8 cellular contexts compared by ENCODE assay signal in the genomic region with DNA sequence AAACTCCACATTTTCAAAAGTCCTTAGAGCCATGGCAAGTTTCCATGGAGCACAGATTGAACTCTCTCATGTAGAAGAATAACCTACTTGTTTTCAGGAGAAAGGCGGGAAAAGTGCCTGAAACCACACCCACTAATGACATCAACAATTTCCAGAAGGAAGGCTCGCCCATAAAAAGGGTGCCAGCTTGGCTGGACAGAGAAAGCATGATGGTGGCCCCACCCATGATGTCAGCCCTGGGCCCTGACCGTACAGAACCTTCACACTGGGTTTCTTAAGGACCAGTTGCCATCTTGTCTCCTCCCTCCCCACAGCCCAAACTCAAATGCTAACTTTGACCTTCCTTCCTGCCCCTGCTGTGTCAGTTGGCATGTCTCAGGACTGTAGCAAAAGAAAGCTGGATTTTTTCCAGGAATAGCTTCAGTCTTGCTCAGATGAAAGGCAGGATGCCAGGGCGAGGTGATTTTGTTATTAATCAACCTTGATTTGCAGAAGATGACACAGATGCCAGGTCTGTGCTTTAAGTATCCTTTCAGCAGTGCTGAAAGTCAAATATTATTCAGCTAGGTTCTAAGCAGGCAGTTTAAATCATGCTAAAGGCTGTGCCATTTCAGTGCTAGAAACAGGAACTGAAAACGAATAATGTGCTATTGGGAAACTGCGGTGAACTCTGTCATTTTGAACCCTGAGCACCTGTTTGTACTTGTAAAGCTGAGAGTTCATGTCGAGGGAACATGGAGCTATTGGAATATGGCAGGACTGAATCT.
DNase-seq lines count a peak whose midpoint lies in the region; ATAC-seq and TF ChIP-seq lines count a peak whose summit lies in the region.

No MANE protein-coding gene starts in this region.

- H3K36me3 Mint-ChIP-seq in activated CD8-positive, alpha-beta T cell treated with anti-CD3 and anti-CD28 coated beads for 36 hours (ENCODE audit: low read depth), result no peaks in the 10 kb centered on the region
- H3K36me3 Mint-ChIP-seq in T-helper 17 cell (ENCODE audit: low read depth), result peaks cover 2% of the 10 kb centered on the region

- CTCF ChIA-PET in activated CD8-positive, alpha-beta T cell treated with anti-CD3 and anti-CD28 coated beads for 36 hours (lab: Charles Lee), result interaction anchor here (0.7 to 1.0 kb wide), 2 partner anchors 186 to 501 kb away, joined by 3 read pairs; no protein-coding TSS in a partner anchor

- H3K4me3 ChIP-seq in heart left ventricle, result no peak overlapping the region

- H3K36me3 ChIP-seq in heart left ventricle, result no peaks in the 10 kb centered on the region

- H3K9me3 Mint-ChIP-seq in activated CD8-positive, alpha-beta T cell treated with anti-CD3 and anti-CD28 coated beads for 36 hours, result no peaks in the 10 kb centered on the region

- H3K9me3 ChIP-seq in heart left ventricle (no peaks in the 10 kb centered on the region), T-helper 17 cell (ENCODE audit: control insufficient read depth, low read length, poor library complexity, severe bottlenecking) (no peaks in the 10 kb centered on the region)

- H3K27me3 Mint-ChIP-seq in activated CD8-positive, alpha-beta T cell treated with anti-CD3 and anti-CD28 coated beads for 36 hours, result no peaks in the 10 kb centered on the region
- no peaks in the 10 kb centered on the region for H3K27me3 Mint-ChIP-seq in T-helper 17 cell

- POLR2A ChIA-PET in activated CD8-positive, alpha-beta T cell treated with anti-CD3 and anti-CD28 coated beads for 36 hours (lab: Charles Lee), result interaction anchor here (0.6 kb wide), 1 partner anchor 44 kb away, joined by 3 read pairs; no protein-coding TSS in a partner anchor

- H3K4me1 Mint-ChIP-seq in activated CD8-positive, alpha-beta T cell treated with anti-CD3 and anti-CD28 coated beads for 36 hours (ENCODE audit: low read depth), result peaks cover 4% of the 10 kb centered on the region
- peaks cover 3% of the 10 kb centered on the region for H3K4me1 Mint-ChIP-seq in T-helper 17 cell

- TF ChIP-seq POLR2A in heart left ventricle (IDR thresholded peaks at IDR 0.05), result no peak

- no peaks in the 10 kb centered on the region for H3K27me3 ChIP-seq in heart left ventricle

- H3K4me1 ChIP-seq in heart left ventricle, result peaks cover 0 to 46% (median 13%) of the 10 kb centered on the region in 12 donors

- intact Hi-C loops in heart left ventricle (cut with DNase I), result loop anchor here in 6 of 10 donors (5.0 to 10.0 kb wide), 9 partner anchors 54 to 1144 kb away; a partner anchor contains a TSS
- intact Hi-C loops in activated CD8-positive, alpha-beta T cell treated with anti-CD3 and anti-CD28 coated beads for 36 hours (cut with micrococcal nuclease), result no loop called here

- 62 to 72% (median 69%) methylated on average over 7 of the region's 7 CpGs for WGBS in heart left ventricle, 4 donors

- ATAC-seq in GM18517 (IDR thresholded peaks at IDR 0.05; ENCODE audit: unreplicated experiment) (peak; percentile 88), HG02588 (IDR thresholded peaks at IDR 0.05; ENCODE audit: unreplicated experiment) (peak; percentile 88), heart left ventricle (peak; percentile 34 to 79 (median 68)), T-helper 17 cell (no peak)
- ATAC-seq in activated CD8-positive, alpha-beta T cell treated with anti-CD3 and anti-CD28 coated beads for 36 hours, result no peak

- peak overlapping the region in 11 of 12 donors; percentile 8 to 81 (median 55) for H3K27ac ChIP-seq in heart left ventricle

- DNase-seq in NCI-H446 treated with DMSO at 0.1 percent for 48 hours (lab: John Stamatoyannopoulos, UW) (peak; percentile 25), heart left ventricle (peak in 4 of 5 donors; percentile 33 to 66 (median 58)), NCI-H510A (lab: John Stamatoyannopoulos, UW) (no peak), GM03348 (ENCODE audit: low spot score) (no peak), T-helper 17 cell (no peak)
- DNase-seq in activated CD8-positive, alpha-beta T cell treated with anti-CD3 and anti-CD28 coated beads for 36 hours, result no peak

- no peak for TF ChIP-seq CTCF in heart left ventricle (IDR thresholded peaks at IDR 0.05)
- TF ChIP-seq CTCF in activated CD8-positive, alpha-beta T cell treated with anti-CD3 and anti-CD28 coated beads for 36 hours (IDR thresholded peaks at IDR 0.05), result no peak

- H3K4me3 Mint-ChIP-seq in activated CD8-positive, alpha-beta T cell treated with anti-CD3 and anti-CD28 coated beads for 36 hours, result no peak overlapping the region
- H3K4me3 Mint-ChIP-seq in T-helper 17 cell, result no peak overlapping the region

- H3K27ac Mint-ChIP-seq in activated CD8-positive, alpha-beta T cell treated with anti-CD3 and anti-CD28 coated beads for 36 hours, result no peak overlapping the region
- no peak overlapping the region for H3K27ac Mint-ChIP-seq in T-helper 17 cell

Comparison
In these comparisons a context has a peak if more than half of its experiments do, and no peak if none do; other contexts are left out.
1. ATAC-seq: peak in GM18517 (single experiment), HG02588 (single experiment) and heart left ventricle (4 of 4); none in activated CD8-positive, alpha-beta T cell treated with anti-CD3 and anti-CD28 coated beads for 36 hours (single experiment) and T-helper 17 cell (single experiment).
2. DNase-seq: peak in NCI-H446 treated with DMSO at 0.1 percent for 48 hours (single experiment) and heart left ventricle (4 of 5); none in activated CD8-positive, alpha-beta T cell treated with anti-CD3 and anti-CD28 coated beads for 36 hours (single experiment), NCI-H510A (single experiment), GM03348 (single experiment) and T-helper 17 cell (0 of 3).